In the genomic region with DNA sequence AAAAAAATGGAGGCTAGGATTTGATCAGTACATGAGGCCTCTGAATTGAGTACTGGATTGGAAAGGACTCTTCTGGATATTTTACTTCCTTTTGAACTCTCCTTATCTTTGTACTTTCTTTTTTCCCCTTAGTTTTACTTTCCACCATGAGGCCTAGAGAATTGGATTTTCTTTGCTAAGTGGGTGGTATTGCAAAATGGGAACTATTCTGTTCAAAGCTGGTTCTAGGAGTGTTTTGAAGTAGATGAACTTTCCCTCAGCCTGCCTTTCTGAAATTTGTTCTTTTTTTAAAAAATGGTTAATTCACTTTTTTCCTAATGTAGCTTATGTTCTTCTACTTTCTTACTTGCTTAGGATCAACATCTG, we compare ENCODE assay signal across 19 cellular contexts.
DNase-seq lines count a peak whose midpoint lies in the region; ATAC-seq and TF ChIP-seq lines count a peak whose summit lies in the region.
"Had no signal": no experiment of that assay in that cellular context is flagged by ENCODE, and none has a peak within 500 bp of the region (broad histone marks: within the 10 kb centered on the region; RNA-seq: fewer than 3 reads in every experiment).

No MANE protein-coding gene starts in this region.

- no peaks in the 10 kb centered on the region for H3K27me3 ChIP-seq in SK-N-SH (ENCODE audit: insufficient read depth)
- H3K27me3 ChIP-seq in RWPE2 (ENCODE audit: insufficient read depth, poor library complexity, severe bottlenecking) = no peaks in the 10 kb centered on the region
- H3K27me3 ChIP-seq in thyroid gland = no peaks in the 10 kb centered on the region
- H3K27me3 ChIP-seq: tibial artery had no signal

- peaks cover 18% of the 10 kb centered on the region for H3F3A ChIP-seq in SK-N-SH (replicated peaks; ENCODE audit: insufficient read depth)

- ATAC-seq in SK-N-SH treated with all-trans-retinoic acid at 6 μM for 48 hours (no peak), RWPE2 (ENCODE audit: low read depth) (no peak), GM19467 (IDR thresholded peaks at IDR 0.05; ENCODE audit: unreplicated experiment) (no peak), sciatic nerve (no peak)

- H3K36me3 ChIP-seq in SK-N-SH (replicated peaks in 1 of 2; ENCODE audit: control insufficient read depth in 1 of 2, insufficient read depth in 2 of 2, low read length in 1 of 2) (no peaks in the 10 kb centered on the region), RWPE2 (ENCODE audit: low read depth) (no peaks in the 10 kb centered on the region), thyroid gland (no peaks in the 10 kb centered on the region)
- H3K36me3 ChIP-seq: tibial artery had no signal

- H2AFZ ChIP-seq in SK-N-SH (ENCODE audit: low read depth) = peak overlapping the region; percentile 53; the same call in 1 of the 2 replicates
- H2AFZ ChIP-seq: parathyroid adenoma had no signal

- H3K9me2 ChIP-seq in SK-N-SH = no peaks in the 10 kb centered on the region

- peaks cover 13 to 17% of the 10 kb centered on the region in 2 experiments; a peak in 3 of 4 replicates for H3K4me1 ChIP-seq in SK-N-SH (ENCODE audit: control insufficient read depth in 1 of 2, insufficient read depth in 2 of 2, low read depth in 1 of 2, low read length in 1 of 2)
- peaks cover 20% of the 10 kb centered on the region for H3K4me1 ChIP-seq in RWPE2 (ENCODE audit: insufficient read depth, poor library complexity, severe bottlenecking)
- H3K4me1 ChIP-seq in thyroid gland = peaks cover 5 to 12% of the 10 kb centered on the region in 2 donors
- H3K4me1 ChIP-seq: tibial artery had no signal

- no peaks in the 10 kb centered on the region for H4K20me1 ChIP-seq in SK-N-SH (ENCODE audit: insufficient read depth)

- TF ChIP-seq CTCF in SK-N-SH (IDR thresholded peaks at IDR 0.05) = no peak
- TF ChIP-seq CTCF in RWPE2 (IDR thresholded peaks at IDR 0.05; ENCODE audit: poor library complexity, severe bottlenecking) = no peak
- no peak for TF ChIP-seq CTCF in fibroblast of pulmonary artery (IDR thresholded peaks at IDR 0.05; ENCODE audit: low read length, missing control alignments)
- TF ChIP-seq CTCF in thyroid gland (IDR thresholded peaks at IDR 0.05) = no peak

- DNase-seq in SK-N-SH = no peak
- no peak for DNase-seq in RWPE2 (ENCODE audit: low spot score)
- DNase-seq in fibroblast of pulmonary artery (ENCODE audit: low read depth) = peak; percentile 39
- DNase-seq in thyroid gland = no peak
- no peak for DNase-seq in sciatic nerve (ENCODE audit: low spot score)
- no peak for DNase-seq in NCI-H774 (lab: John Stamatoyannopoulos, UW)
- DNase-seq: activated CD4-positive, alpha-beta T cell treated with anti-CD3 and anti-CD28 coated beads for 48 hours; activated CD8-positive, alpha-beta memory T cell treated with anti-CD3 and anti-CD28 coated beads, Interleukin-2, amount 50 U/mL, for 48 hours; activated naive CD4-positive, alpha-beta T cell treated with Interleukin-2 at 50 U/mL for 16 hours; CD8-positive, alpha-beta memory T cell; DND-41; NCI-H1092; NCI-H2171 treated with DMSO at 0.1 percent for 48 hours; Right ventricle myocardium superior; T-helper 9 cell; tibial artery had no signal

- TF ChIP-seq EP300 in SK-N-SH (IDR thresholded peaks at IDR 0.05; ENCODE audit: borderline replicate concordance in 1 of 2, low read depth in 1 of 2, low read length in 1 of 2) = no peak

- POLR2A ChIA-PET in SK-N-SH (lab: Yijun Ruan, JAX) = no interaction called here

- peak overlapping the region; percentile 58; the same call in 1 of the 2 replicates for H3K9ac ChIP-seq in SK-N-SH
- H3K9ac ChIP-seq: parathyroid adenoma had no signal

- H3K27ac ChIP-seq in SK-N-SH (ENCODE audit: low read depth in 2 of 2, low read length in 1 of 2) = peak overlapping the region in 1 of 2 experiments; percentile 97; a peak in 2 of 4 replicates
- H3K27ac ChIP-seq in RWPE2 (ENCODE audit: poor library complexity, severe bottlenecking) = peak overlapping the region; percentile 70
- peak overlapping the region in 2 of 3 donors; percentile 14 to 40 for H3K27ac ChIP-seq in thyroid gland
- H3K27ac ChIP-seq: parathyroid adenoma, tibial artery had no signal

- no peaks in the 10 kb centered on the region for H3K9me3 ChIP-seq in SK-N-SH
- H3K9me3 ChIP-seq in RWPE2 (ENCODE audit: severe bottlenecking) = no peaks in the 10 kb centered on the region
- no peaks in the 10 kb centered on the region for H3K9me3 ChIP-seq in thyroid gland
- H3K9me3 ChIP-seq: tibial artery had no signal

- H3K4me2 ChIP-seq in SK-N-SH = peak overlapping the region; percentile 46

- no peaks in the 10 kb centered on the region for H3K79me2 ChIP-seq in SK-N-SH (ENCODE audit: insufficient read depth)
- H3K79me2 ChIP-seq: parathyroid adenoma had no signal

- H3K4me3 ChIP-seq in SK-N-SH (ENCODE audit: low read depth in 2 of 2, low read length in 1 of 2) (no peak overlapping the region; a peak in 1 of 4 replicates), RWPE2 (ENCODE audit: severe bottlenecking) (no peak overlapping the region), fibroblast of pulmonary artery (replicated peaks; ENCODE audit: low read depth, low read length) (no peak overlapping the region), thyroid gland (replicated peaks in 1 of 3) (no peak overlapping the region)
- H3K4me3 ChIP-seq: tibial artery had no signal

- no peak for TF ChIP-seq RAD21 in SK-N-SH (IDR thresholded peaks at IDR 0.05; ENCODE audit: low read length)

- CTCF ChIA-PET in SK-N-SH (lab: Yijun Ruan, JAX) = no interaction called here

- intact Hi-C loops in thyroid gland (cut with DNase I) = no loop called here
- intact Hi-C loops in sciatic nerve (cut with DNase I) = no loop called here

- no peak for TF ChIP-seq POLR2A in thyroid gland (IDR thresholded peaks at IDR 0.05)

TF ChIP-seq in SK-N-SH, 30 proteins besides CTCF, POLR2A, EP300 and RAD21 (continues in another document):
- no peak for TF ChIP-seq FOSL2 (IDR thresholded peaks at IDR 0.05; ENCODE audit: borderline replicate concordance, low read depth)
- no peak for TF ChIP-seq NRF1 (IDR thresholded peaks at IDR 0.05; ENCODE audit: low read depth, low read length)
- TF ChIP-seq SIN3A (IDR thresholded peaks at IDR 0.05; ENCODE audit: borderline replicate concordance, low read depth, low read length) = no peak
- no peak for TF ChIP-seq YY1 (IDR thresholded peaks at IDR 0.05; ENCODE audit: low read depth)
- no peak for TF ChIP-seq GATA2 (CRISPR knock-in tag; IDR thresholded peaks at IDR 0.05)
- TF ChIP-seq FOXM1 (IDR thresholded peaks at IDR 0.05; ENCODE audit: low read depth) = no peak
- no peak for TF ChIP-seq GABPA (IDR thresholded peaks at IDR 0.05; ENCODE audit: low read depth)
- TF ChIP-seq MEF2A (IDR thresholded peaks at IDR 0.05; ENCODE audit: borderline replicate concordance, low read depth) = no peak
- no peak for TF ChIP-seq SMC3 (IDR thresholded peaks at IDR 0.05; ENCODE audit: low read depth, low read length)
- TF ChIP-seq, protein P1, sequence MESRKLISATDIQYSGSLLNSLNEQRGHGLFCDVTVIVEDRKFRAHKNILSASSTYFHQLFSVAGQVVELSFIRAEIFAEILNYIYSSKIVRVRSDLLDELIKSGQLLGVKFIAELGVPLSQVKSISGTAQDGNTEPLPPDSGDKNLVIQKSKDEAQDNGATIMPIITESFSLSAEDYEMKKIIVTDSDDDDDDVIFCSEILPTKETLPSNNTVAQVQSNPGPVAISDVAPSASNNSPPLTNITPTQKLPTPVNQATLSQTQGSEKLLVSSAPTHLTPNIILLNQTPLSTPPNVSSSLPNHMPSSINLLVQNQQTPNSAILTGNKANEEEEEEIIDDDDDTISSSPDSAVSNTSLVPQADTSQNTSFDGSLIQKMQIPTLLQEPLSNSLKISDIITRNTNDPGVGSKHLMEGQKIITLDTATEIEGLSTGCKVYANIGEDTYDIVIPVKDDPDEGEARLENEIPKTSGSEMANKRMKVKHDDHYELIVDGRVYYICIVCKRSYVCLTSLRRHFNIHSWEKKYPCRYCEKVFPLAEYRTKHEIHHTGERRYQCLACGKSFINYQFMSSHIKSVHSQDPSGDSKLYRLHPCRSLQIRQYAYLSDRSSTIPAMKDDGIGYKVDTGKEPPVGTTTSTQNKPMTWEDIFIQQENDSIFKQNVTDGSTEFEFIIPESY (IDR thresholded peaks at IDR 0.05; ENCODE audit: borderline replicate concordance, low read depth) = no peak
- TF ChIP-seq TEAD4 (IDR thresholded peaks at IDR 0.05; ENCODE audit: borderline replicate concordance, insufficient read depth) = no peak
- no peak for TF ChIP-seq JUND (IDR thresholded peaks at IDR 0.05)

TF ChIP-seq in SK-N-SH treated with all-trans-retinoic acid at 6 μM for 48 hours, 23 proteins besides CTCF, POLR2A, EP300 and RAD21:
- no peak for TF ChIP-seq CSDC2 (CRISPR knock-in tag; IDR thresholded peaks at IDR 0.05)
TF ChIP-seq in SK-N-SH treated with all-trans-retinoic acid at 6 μM for 48 hours: peak in this region for 0.
